ENCODE assay signal across 1 cellular context in the genomic region with DNA sequence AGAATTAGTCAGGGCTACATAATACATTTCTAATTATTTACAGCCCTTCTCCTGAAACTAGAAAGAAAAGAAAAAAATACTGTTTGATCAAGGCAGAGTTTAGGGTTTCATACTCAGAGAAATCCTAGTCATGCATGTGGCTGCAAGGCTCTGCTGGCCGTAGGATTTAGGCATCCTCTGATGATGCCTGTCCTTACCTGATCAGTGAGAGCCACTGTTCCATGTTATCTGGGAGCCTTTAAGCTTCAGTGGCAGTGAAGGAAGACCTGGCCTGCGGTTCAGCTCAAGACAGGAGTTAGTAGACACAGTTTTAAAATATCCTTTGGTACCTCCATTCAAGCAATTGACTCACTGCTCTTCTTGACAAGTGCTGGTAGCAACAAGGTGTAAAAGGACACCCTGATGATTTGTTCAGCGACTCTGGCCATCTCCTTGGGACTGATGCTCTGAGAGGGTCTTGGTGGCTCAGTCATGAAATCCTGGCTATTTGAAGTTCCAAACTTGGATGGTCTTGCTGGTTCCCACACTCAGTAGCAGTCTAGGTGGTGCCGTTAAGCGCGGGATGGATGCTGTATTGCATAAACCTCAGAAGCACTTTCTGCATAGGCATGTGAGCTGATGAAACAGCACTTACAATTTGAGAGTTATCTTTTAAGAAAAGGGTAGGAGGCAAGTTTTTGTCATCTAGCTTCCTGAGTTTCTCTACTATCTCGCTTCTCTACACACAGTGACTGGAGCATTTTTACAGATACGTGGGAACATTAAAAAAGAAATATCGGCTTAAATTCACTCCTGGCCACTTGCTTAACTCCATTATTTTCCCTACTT.
TF ChIP-seq lines count a peak whose summit lies in the region.

No MANE protein-coding gene starts in this region.

TF ChIP-seq in GM23338, 12 proteins besides CTCF, POLR2A, EP300 and RAD21 (continued from another document):
- no peak for TF ChIP-seq ZNF331 (CRISPR knock-in tag; IDR thresholded peaks at IDR 0.05; ENCODE audit: low read depth)
- TF ChIP-seq, protein P1, sequence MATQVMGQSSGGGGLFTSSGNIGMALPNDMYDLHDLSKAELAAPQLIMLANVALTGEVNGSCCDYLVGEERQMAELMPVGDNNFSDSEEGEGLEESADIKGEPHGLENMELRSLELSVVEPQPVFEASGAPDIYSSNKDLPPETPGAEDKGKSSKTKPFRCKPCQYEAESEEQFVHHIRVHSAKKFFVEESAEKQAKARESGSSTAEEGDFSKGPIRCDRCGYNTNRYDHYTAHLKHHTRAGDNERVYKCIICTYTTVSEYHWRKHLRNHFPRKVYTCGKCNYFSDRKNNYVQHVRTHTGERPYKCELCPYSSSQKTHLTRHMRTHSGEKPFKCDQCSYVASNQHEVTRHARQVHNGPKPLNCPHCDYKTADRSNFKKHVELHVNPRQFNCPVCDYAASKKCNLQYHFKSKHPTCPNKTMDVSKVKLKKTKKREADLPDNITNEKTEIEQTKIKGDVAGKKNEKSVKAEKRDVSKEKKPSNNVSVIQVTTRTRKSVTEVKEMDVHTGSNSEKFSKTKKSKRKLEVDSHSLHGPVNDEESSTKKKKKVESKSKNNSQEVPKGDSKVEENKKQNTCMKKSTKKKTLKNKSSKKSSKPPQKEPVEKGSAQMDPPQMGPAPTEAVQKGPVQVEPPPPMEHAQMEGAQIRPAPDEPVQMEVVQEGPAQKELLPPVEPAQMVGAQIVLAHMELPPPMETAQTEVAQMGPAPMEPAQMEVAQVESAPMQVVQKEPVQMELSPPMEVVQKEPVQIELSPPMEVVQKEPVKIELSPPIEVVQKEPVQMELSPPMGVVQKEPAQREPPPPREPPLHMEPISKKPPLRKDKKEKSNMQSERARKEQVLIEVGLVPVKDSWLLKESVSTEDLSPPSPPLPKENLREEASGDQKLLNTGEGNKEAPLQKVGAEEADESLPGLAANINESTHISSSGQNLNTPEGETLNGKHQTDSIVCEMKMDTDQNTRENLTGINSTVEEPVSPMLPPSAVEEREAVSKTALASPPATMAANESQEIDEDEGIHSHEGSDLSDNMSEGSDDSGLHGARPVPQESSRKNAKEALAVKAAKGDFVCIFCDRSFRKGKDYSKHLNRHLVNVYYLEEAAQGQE (IDR thresholded peaks at IDR 0.05; ENCODE audit: unreplicated experiment) = no peak
- no peak for TF ChIP-seq EZH2 (IDR thresholded peaks at IDR 0.05; ENCODE audit: low read depth, unreplicated experiment)
- no peak for TF ChIP-seq CREB1 (CRISPR knock-in tag; IDR thresholded peaks at IDR 0.05; ENCODE audit: low read depth)
- no peak for TF ChIP-seq STAT1 (IDR thresholded peaks at IDR 0.05; ENCODE audit: unreplicated experiment)
